ENCODE assay signal across 8 cellular contexts in genomic region chr10:42958142-42958868, GRCh38.
"Had no signal": no experiment of that assay in that cellular context is flagged by ENCODE, and none has a peak within 500 bp of the region (broad histone marks: within the 10 kb centered on the region; RNA-seq: fewer than 3 reads in every experiment).

No MANE protein-coding gene starts in this region.

- H3K9me3 ChIP-seq: ovary, transverse colon had no signal

- H3K27me3 ChIP-seq: breast epithelium, foreskin keratinocyte, ovary, transverse colon had no signal

- H3K36me3 Mint-ChIP-seq: activated naive CD8-positive, alpha-beta T cell treated with anti-CD3 and anti-CD28 coated beads for 36 hours had no signal

- DNase-seq: activated naive CD8-positive, alpha-beta T cell treated with anti-CD3 and anti-CD28 coated beads for 36 hours; foreskin keratinocyte; mesenchymal stem cell; ovary; substantia nigra; T-helper 9 cell; transverse colon had no signal

- H3K4me1 ChIP-seq: breast epithelium, foreskin keratinocyte, transverse colon had no signal

- H3K4me3 ChIP-seq: breast epithelium, ovary, transverse colon had no signal

- H3K27me3 Mint-ChIP-seq: activated naive CD8-positive, alpha-beta T cell treated with anti-CD3 and anti-CD28 coated beads for 36 hours had no signal

- ATAC-seq: foreskin keratinocyte had no signal

- H3K27ac ChIP-seq: breast epithelium, foreskin keratinocyte, ovary, transverse colon had no signal

- H3K27ac Mint-ChIP-seq: activated naive CD8-positive, alpha-beta T cell treated with anti-CD3 and anti-CD28 coated beads for 36 hours had no signal

- H3K36me3 ChIP-seq: breast epithelium, ovary, transverse colon had no signal

- H3K4me3 Mint-ChIP-seq: activated naive CD8-positive, alpha-beta T cell treated with anti-CD3 and anti-CD28 coated beads for 36 hours had no signal

- H3K4me1 Mint-ChIP-seq: activated naive CD8-positive, alpha-beta T cell treated with anti-CD3 and anti-CD28 coated beads for 36 hours had no signal

- H3K9me3 Mint-ChIP-seq: activated naive CD8-positive, alpha-beta T cell treated with anti-CD3 and anti-CD28 coated beads for 36 hours had no signal
